ENCODE assay signal across 11 cellular contexts in the genomic region with DNA sequence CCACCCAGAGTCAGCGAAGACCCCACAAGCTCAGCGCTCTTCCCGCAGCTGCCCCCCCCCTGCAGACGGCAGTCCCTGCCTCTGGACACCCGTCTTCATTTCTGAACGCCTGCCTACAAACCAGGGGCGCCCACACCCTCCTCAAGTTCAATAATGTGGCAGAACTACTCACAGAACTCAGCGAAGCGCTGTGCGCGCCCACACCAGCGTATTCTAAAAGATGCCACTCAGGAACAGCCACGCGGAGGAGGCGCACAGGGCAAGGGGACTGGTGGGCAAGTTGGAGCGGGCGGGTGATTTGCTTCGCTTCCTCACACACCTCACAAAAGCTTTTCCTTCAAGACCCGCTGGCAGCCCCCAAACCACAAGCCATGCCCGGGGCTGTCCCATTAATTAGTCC. TPM values are rescaled to one million over a fixed set of nuclear protein-coding genes. Genes with fewer than 3 reads are reported as not detected.
DNase-seq lines count a peak whose midpoint lies in the region; ATAC-seq and TF ChIP-seq lines count a peak whose summit lies in the region.
"Not testable (repeated sequence)": the region's sequence is repeated elsewhere in the genome, so short reads cannot be mapped to it uniquely, and the experiment has no call there.
"Had no signal": no experiment of that assay in that cellular context is flagged by ENCODE, and none has a peak within 500 bp of the region (broad histone marks: within the 10 kb centered on the region; RNA-seq: fewer than 3 reads in every experiment).

No MANE protein-coding gene starts in this region.

- peak overlapping the region; percentile 41 for H3K4me2 ChIP-seq in GM23248 (ENCODE audit: unreplicated experiment)

- not testable (repeated sequence) for H3K79me2 ChIP-seq in GM23248 (ENCODE audit: insufficient read depth)

- not testable (repeated sequence) for H3F3A ChIP-seq in GM23248 (ENCODE audit: insufficient read depth)

- in situ Hi-C loops in GM23248 (cut with MboI): not testable (repeated sequence)

- not testable (repeated sequence) for H3K36me3 Mint-ChIP-seq in chondrocyte (ENCODE audit: low read depth); mesothelial cell of epicardium; type B pancreatic cell

- peak overlapping the region; percentile 75 for H3K4me3 ChIP-seq in GM23248
- peak overlapping the region; percentile 63 for H3K4me3 ChIP-seq in fibroblast of mammary gland (ENCODE audit: control insufficient read depth, low read depth, low read length)
- peak overlapping the region; percentile 90 for H3K4me3 ChIP-seq in iPS-11a (ENCODE audit: low read depth, low read length)

- peak overlapping the region; percentile 61 for H3K9ac ChIP-seq in GM23248

- peak; percentile 12; the same call in 1 of the 3 replicates for ATAC-seq in SK-N-SH treated with all-trans-retinoic acid at 6 μM for 48 hours

- H3K4me1 ChIP-seq in GM23248 (ENCODE audit: insufficient read depth): not testable (repeated sequence)

- H3K4me3 Mint-ChIP-seq in chondrocyte (ENCODE audit: unreplicated experiment): peak overlapping the region; percentile 81
- H3K4me3 Mint-ChIP-seq in mesothelial cell of epicardium: peak overlapping the region; percentile 76
- peak overlapping the region; percentile 87 for H3K4me3 Mint-ChIP-seq in type B pancreatic cell

- H3K9me3 Mint-ChIP-seq in chondrocyte (ENCODE audit: low read depth) (peaks cover 11% of the 10 kb centered on the region), mesothelial cell of epicardium (peaks cover 33% of the 10 kb centered on the region)
- not testable (repeated sequence) for H3K9me3 Mint-ChIP-seq in type B pancreatic cell

- H3K4me1 Mint-ChIP-seq in chondrocyte (ENCODE audit: low read depth): peaks cover 12% of the 10 kb centered on the region
- not testable (repeated sequence) for H3K4me1 Mint-ChIP-seq in mesothelial cell of epicardium; type B pancreatic cell (ENCODE audit: unreplicated experiment)

- WGBS in GM23248 (ENCODE audit: low coverage in 1 of 2, low lambda C conversion rate in 2 of 2, missing lambda C conversion rate in 2 of 2), 2 experiments: 7 to 10% methylated on average over 20 of the region's 20 CpGs

- not testable (repeated sequence) for H3K36me3 ChIP-seq in GM23248 (ENCODE audit: low read depth)

- H3K9me3 ChIP-seq in GM23248 (ENCODE audit: low read depth): not testable (repeated sequence)

- not testable (repeated sequence) for H3K27me3 Mint-ChIP-seq in chondrocyte (ENCODE audit: low read depth); mesothelial cell of epicardium (ENCODE audit: low read depth); type B pancreatic cell

- H3K9me2 ChIP-seq in GM23248 (ENCODE audit: insufficient read depth): not testable (repeated sequence)

- H4K20me1 ChIP-seq in GM23248 (ENCODE audit: insufficient read depth): not testable (repeated sequence)

- peak; percentile 3 for DNase-seq in GM23248
- not testable (repeated sequence) for DNase-seq in chondrocyte (ENCODE audit: low spot score); fibroblast of mammary gland (ENCODE audit: low read depth); mesothelial cell of epicardium (ENCODE audit: low spot score in 2 of 2, unreplicated experiment in 2 of 2); type B pancreatic cell (ENCODE audit: extremely low spot score, unreplicated experiment)
- peak; percentile 28 for DNase-seq in putamen (ENCODE audit: low spot score)

- TF ChIP-seq CTCF in chondrocyte (IDR thresholded peaks at IDR 0.05); fibroblast of mammary gland (conservative IDR thresholded peaks at IDR 0.05; ENCODE audit: control insufficient read depth, insufficient read depth, low read depth, low read length); mesothelial cell of epicardium (IDR thresholded peaks at IDR 0.05; ENCODE audit: unreplicated experiment); type B pancreatic cell (conservative IDR thresholded peaks at IDR 0.05): not testable (repeated sequence)

- peak overlapping the region; percentile 51 for H3K27ac Mint-ChIP-seq in chondrocyte (ENCODE audit: unreplicated experiment)
- not testable (repeated sequence) for H3K27ac Mint-ChIP-seq in mesothelial cell of epicardium, type B pancreatic cell

- H2AFZ ChIP-seq in GM23248: peak overlapping the region; percentile 82

- H3K27me3 ChIP-seq in GM23248 (replicated peaks; ENCODE audit: insufficient read depth): not testable (repeated sequence)

- not testable (repeated sequence) for H3K27ac ChIP-seq in GM23248

RNA-seq across cellular contexts. Expression of gene ZNF732, which starts 0.8 kb away (rescaled TPM):
- total RNA-seq in GM23248 (2014; rRNA removed; shearing (Covaris generic)): 0.11 and 0.51 TPM in 2 replicates
- polyA plus RNA-seq in GM23248 (2016; fragmentation: Nextera tagmentation; extraction: Ambion mirVana): 0.11 TPM in 1 of 2 replicates, not detected in the other
- total RNA-seq in chondrocyte (0.37 to 1.1 TPM (median 0.46 TPM) in 3 replicates), mesothelial cell of epicardium (1.6 to 2.7 TPM (median 2.0 TPM) in 3 replicates), type B pancreatic cell (ENCODE audit: low replicate concordance) (1.7 and 2.7 TPM in 2 replicates)
- total RNA-seq: activated T-cell treated with anti-CD3 and anti-CD28 coated beads, Interleukin-2, amount 50 U/mL, for 4 hours; kidney; T-cell had no signal

RNA-seq across cellular contexts. Expression of gene ZNF141, which starts 33.1 kb away (rescaled TPM):
- 6.7 and 7.6 TPM in 2 replicates for total RNA-seq in GM23248 (2014; rRNA removed; shearing (Covaris generic))
- polyA plus RNA-seq in GM23248 (2016; fragmentation: Nextera tagmentation; extraction: Ambion mirVana): 2.1 and 3.3 TPM in 2 replicates
- total RNA-seq in chondrocyte (7.9 to 13.7 TPM (median 7.9 TPM) in 3 replicates), mesothelial cell of epicardium (28.1 to 32.5 TPM (median 29.8 TPM) in 3 replicates), type B pancreatic cell (ENCODE audit: low replicate concordance) (22.9 and 31.7 TPM in 2 replicates)
